Comparison of ENCODE assay signal across 11 cellular contexts in genomic region chr18:22032392-22032961, GRCh38.
DNase-seq lines count a peak whose midpoint lies in the region; ATAC-seq, FAIRE-seq and TF ChIP-seq lines count a peak whose summit lies in the region.
"Had no signal": no experiment of that assay in that cellular context is flagged by ENCODE, and none has a peak within 500 bp of the region (broad histone marks: within the 10 kb centered on the region; RNA-seq: fewer than 3 reads in every experiment).

No MANE protein-coding gene starts in this region.

- no peaks in the 10 kb centered on the region for H3K4me1 Mint-ChIP-seq in activated T-helper 1 cell treated with anti-CD3 and anti-CD28 coated beads, Interleukin-12 subunit alpha, Interleukin-12 subunit beta, Interleukin-2, Interleukin-4 antibody, amounts not matched to agents 30 ng/mL and 10 ng/mL and 1 ng/mL, durations not matched to agents 14 hours and 24 hours and 36 hours (ENCODE audit: low read depth)

- DNase-seq in G401 (ENCODE audit: low spot score): peak; percentile 12
- DNase-seq in HT1080 (ENCODE audit: low read depth): peak; percentile 98
- peak; percentile 73 for DNase-seq in choroid plexus epithelial cell (ENCODE audit: low read depth)
- no peak for DNase-seq in omental fat pad (ENCODE audit: low spot score)
- no peak for DNase-seq in GM19239 (ENCODE audit: insufficient read length, low spot score)
- DNase-seq in NCI-H1436 (lab: John Stamatoyannopoulos, UW): no peak
- DNase-seq in GM20000 (ENCODE audit: low spot score): no peak
- DNase-seq in activated T-helper 1 cell treated with anti-CD3 and anti-CD28 coated beads, Interleukin-12 subunit alpha, Interleukin-12 subunit beta, Interleukin-2, Interleukin-4 antibody, amounts not matched to agents 30 ng/mL and 10 ng/mL and 1 ng/mL, durations not matched to agents 14 hours and 24 hours and 36 hours (ENCODE audit: low spot score): no peak
- DNase-seq: activated naive CD4-positive, alpha-beta T cell treated with Interleukin-2 at 50 U/mL for 16 hours; SHP77; stimulated activated CD4-positive, alpha-beta T cell treated with anti-CD3 and anti-CD28 coated beads, Interleukin-2, amount 100 ng/mL, for 48 hours had no signal

- intact Hi-C loops in activated T-helper 1 cell treated with anti-CD3 and anti-CD28 coated beads, Interleukin-12 subunit alpha, Interleukin-12 subunit beta, Interleukin-2, Interleukin-4 antibody, amounts not matched to agents 30 ng/mL and 10 ng/mL and 1 ng/mL, durations not matched to agents 14 hours and 24 hours and 36 hours (cut with micrococcal nuclease): no loop called here

- ATAC-seq in omental fat pad (ENCODE audit: low FRiP score): peak; percentile 95

- TF ChIP-seq CTCF in choroid plexus epithelial cell (conservative IDR thresholded peaks at IDR 0.05; ENCODE audit: low read depth, low read length) (no peak), omental fat pad (IDR thresholded peaks at IDR 0.05) (no peak), GM20000 (IDR thresholded peaks at IDR 0.05; ENCODE audit: extremely low read depth, missing control alignments) (no peak)

- H3K9me3 Mint-ChIP-seq in activated T-helper 1 cell treated with anti-CD3 and anti-CD28 coated beads, Interleukin-12 subunit alpha, Interleukin-12 subunit beta, Interleukin-2, Interleukin-4 antibody, amounts not matched to agents 30 ng/mL and 10 ng/mL and 1 ng/mL, durations not matched to agents 14 hours and 24 hours and 36 hours: no peaks in the 10 kb centered on the region

- no peak overlapping the region for H3K4me3 Mint-ChIP-seq in activated T-helper 1 cell treated with anti-CD3 and anti-CD28 coated beads, Interleukin-12 subunit alpha, Interleukin-12 subunit beta, Interleukin-2, Interleukin-4 antibody, amounts not matched to agents 30 ng/mL and 10 ng/mL and 1 ng/mL, durations not matched to agents 14 hours and 24 hours and 36 hours

- no peak overlapping the region for H3K27ac Mint-ChIP-seq in activated T-helper 1 cell treated with anti-CD3 and anti-CD28 coated beads, Interleukin-12 subunit alpha, Interleukin-12 subunit beta, Interleukin-2, Interleukin-4 antibody, amounts not matched to agents 30 ng/mL and 10 ng/mL and 1 ng/mL, durations not matched to agents 14 hours and 24 hours and 36 hours

- no peak for FAIRE-seq in GM19239 (lab: Jason Lieb, UNC)

- in situ Hi-C loops in G401 (cut with HindIII; ENCODE audit: low sequenced_read_pairs): no loop called here

- no peaks in the 10 kb centered on the region for H3K27me3 Mint-ChIP-seq in activated T-helper 1 cell treated with anti-CD3 and anti-CD28 coated beads, Interleukin-12 subunit alpha, Interleukin-12 subunit beta, Interleukin-2, Interleukin-4 antibody, amounts not matched to agents 30 ng/mL and 10 ng/mL and 1 ng/mL, durations not matched to agents 14 hours and 24 hours and 36 hours (ENCODE audit: insufficient read depth)

- H3K4me3 ChIP-seq in choroid plexus epithelial cell (ENCODE audit: low read depth, low read length): no peak overlapping the region

- no peaks in the 10 kb centered on the region for H3K36me3 Mint-ChIP-seq in activated T-helper 1 cell treated with anti-CD3 and anti-CD28 coated beads, Interleukin-12 subunit alpha, Interleukin-12 subunit beta, Interleukin-2, Interleukin-4 antibody, amounts not matched to agents 30 ng/mL and 10 ng/mL and 1 ng/mL, durations not matched to agents 14 hours and 24 hours and 36 hours (ENCODE audit: low read depth)

Comparison
In these comparisons a context has a peak if more than half of its experiments do, and no peak if none do; other contexts are left out.
1. DNase-seq: peak in G401 (single experiment), HT1080 (single experiment) and choroid plexus epithelial cell (single experiment); none in omental fat pad (single experiment), GM19239 (single experiment), NCI-H1436 (single experiment), GM20000 (single experiment) and activated T-helper 1 cell treated with anti-CD3 and anti-CD28 coated beads, Interleukin-12 subunit alpha, Interleukin-12 subunit beta, Interleukin-2, Interleukin-4 antibody, amounts not matched to agents 30 ng/mL and 10 ng/mL and 1 ng/mL, durations not matched to agents 14 hours and 24 hours and 36 hours (single experiment).